Comparison of ENCODE assay signal across 8 cellular contexts in the genomic region with DNA sequence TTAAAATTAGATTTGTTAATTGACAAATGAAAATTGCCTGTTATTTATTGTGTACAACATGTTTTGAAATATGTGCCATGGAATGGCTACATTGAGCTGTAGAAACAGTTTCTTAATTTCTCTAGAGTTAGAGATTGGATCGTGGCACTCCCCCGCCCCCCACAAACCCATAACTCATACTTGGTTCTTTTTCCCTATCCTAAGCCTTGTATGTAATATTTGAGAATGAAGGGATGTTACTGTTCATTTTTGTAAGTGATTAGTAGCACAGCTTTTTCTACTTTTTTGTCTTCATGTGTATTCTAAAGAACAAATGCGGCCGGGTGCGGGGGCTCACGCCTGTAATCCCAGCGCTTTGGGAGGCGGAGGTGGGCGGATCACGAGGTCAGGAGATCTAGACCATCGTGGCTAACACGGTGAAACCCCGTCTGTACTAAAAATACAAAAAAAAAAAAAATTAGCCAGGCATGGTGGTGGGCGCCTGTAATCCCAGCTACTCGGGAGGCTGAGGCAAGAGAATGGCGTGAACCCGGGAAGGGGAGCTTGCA. TPM values are rescaled to one million over a fixed set of nuclear protein-coding genes. Genes with fewer than 3 reads are reported as not detected.
DNase-seq lines count a peak whose midpoint lies in the region; ATAC-seq and TF ChIP-seq lines count a peak whose summit lies in the region.
"Not testable (repeated sequence)": the region's sequence is repeated elsewhere in the genome, so short reads cannot be mapped to it uniquely, and the experiment has no call there.

No MANE protein-coding gene starts in this region.

- not testable (repeated sequence) for H3K9me3 ChIP-seq in A673 (ENCODE audit: low read depth, low read length, poor library complexity, severe bottlenecking); HEK293 (ENCODE audit: control insufficient read depth, insufficient read depth, low read depth, low read length); Panc1 (ENCODE audit: control insufficient read depth, insufficient read depth, low read depth, low read length); ascending aorta; fibroblast of lung (ENCODE audit: control insufficient read depth, insufficient read depth, low read depth, low read length); right cardiac atrium (ENCODE audit: control insufficient read depth, low read length); smooth muscle cell (replicated peaks; ENCODE audit: low read depth)

- H3K27me3 Mint-ChIP-seq in neural crest cell (ENCODE audit: low read depth), result not testable (repeated sequence)

- H3K4me2 ChIP-seq in fibroblast of lung (ENCODE audit: extremely low read depth, insufficient read depth, low read length), result peak overlapping the region; percentile 86
- peak overlapping the region; percentile 91 for H3K4me2 ChIP-seq in smooth muscle cell

- H3F3A ChIP-seq in smooth muscle cell (ENCODE audit: low read depth), result peaks cover 20% of the 10 kb centered on the region

- not testable (repeated sequence) for TF ChIP-seq CTCF in A673 (conservative IDR thresholded peaks at IDR 0.05; ENCODE audit: low read depth, low read length); HEK293 (tag by site-specific recombination; IDR thresholded peaks at IDR 0.05); Panc1 (IDR thresholded peaks at IDR 0.05); ascending aorta (IDR thresholded peaks at IDR 0.05); fibroblast of lung (conservative IDR thresholded peaks at IDR 0.05 in 1 of 2, IDR thresholded peaks at IDR 0.05 in 1 of 2; ENCODE audit: low read depth in 1 of 2, low read length in 2 of 2); neural crest cell (conservative IDR thresholded peaks at IDR 0.05); smooth muscle cell (IDR thresholded peaks at IDR 0.05; ENCODE audit: borderline replicate concordance, insufficient read depth, poor library complexity, severe bottlenecking)

- H3K9me3 Mint-ChIP-seq in neural crest cell, result not testable (repeated sequence)

- not testable (repeated sequence) for BruUV-seq in A673 (replicated peaks; lab: Mats Ljungman, UMichigan); Panc1 (replicated peaks; lab: Mats Ljungman, UMichigan)

- H3K4me1 ChIP-seq in A673 (ENCODE audit: insufficient read depth, low read length, poor library complexity, severe bottlenecking) (peaks cover 10% of the 10 kb centered on the region), Panc1 (ENCODE audit: control insufficient read depth, insufficient read depth, low read length) (peaks cover 23% of the 10 kb centered on the region), ascending aorta (peaks cover 5 to 33% of the 10 kb centered on the region in 2 donors), smooth muscle cell (ENCODE audit: low read depth) (peaks cover 25% of the 10 kb centered on the region)
- not testable (repeated sequence) for H3K4me1 ChIP-seq in HEK293 (ENCODE audit: control insufficient read depth, insufficient read depth, low read length); fibroblast of lung (ENCODE audit: control insufficient read depth, extremely low read depth, insufficient read depth, low read length); right cardiac atrium (ENCODE audit: control insufficient read depth, insufficient read depth, low read length)

- H3K4me3 ChIP-seq in A673 (ENCODE audit: low read depth, low read length, poor library complexity, severe bottlenecking) (peak overlapping the region; percentile 77), HEK293 (ENCODE audit: low read depth, low read length) (0 out of 2 replicates have a peak overlapping the region, but pooled peaks have one; percentile 81), Panc1 (ENCODE audit: low read depth in 2 of 2, low read length in 2 of 2) (peak overlapping the region in 1 of 2 experiments; percentile 96; a peak in 2 of 4 replicates), ascending aorta (peak overlapping the region in 1 of 2 donors; percentile 92), fibroblast of lung (replicated peaks in 1 of 4; ENCODE audit: control extremely low read depth in 1 of 4, insufficient read depth in 1 of 4, low read depth in 3 of 4, low read length in 4 of 4) (peak overlapping the region in 3 of 4 experiments; percentile 83 to 98 (median 88)), right cardiac atrium (ENCODE audit: low read length) (peak overlapping the region; percentile 1), smooth muscle cell (peak overlapping the region; percentile 91)

- WGBS in right cardiac atrium, result 80% methylated on average over 17 of the region's 17 CpGs
- 84% methylated on average over 17 of the region's 17 CpGs for WGBS in smooth muscle cell (ENCODE audit: low lambda C conversion rate)

- peaks cover 23% of the 10 kb centered on the region for H3K36me3 Mint-ChIP-seq in neural crest cell (ENCODE audit: low read depth)

- not testable (repeated sequence) for DNase-seq in A673 (ENCODE audit: low spot score); Panc1 (ENCODE audit: low read depth, low spot score); ascending aorta (ENCODE audit: low spot score in 2 of 2); fibroblast of lung (ENCODE audit: low read depth in 2 of 2); right cardiac atrium; neural crest cell (ENCODE audit: low read depth, low spot score); smooth muscle cell (lab: John Stamatoyannopoulos, UW; ENCODE audit: unreplicated experiment)

- not testable (repeated sequence) for ATAC-seq in Panc1, right cardiac atrium

- H3K27me3 ChIP-seq in A673 (replicated peaks; ENCODE audit: insufficient read depth, low read depth, low read length, poor library complexity); Panc1 (ENCODE audit: control insufficient read depth, insufficient read depth, low read length); ascending aorta; fibroblast of lung (ENCODE audit: control insufficient read depth, insufficient read depth, low read length); right cardiac atrium (ENCODE audit: control insufficient read depth, insufficient read depth); smooth muscle cell (ENCODE audit: low read depth): not testable (repeated sequence)

- not testable (repeated sequence) for H2AFZ ChIP-seq in fibroblast of lung (ENCODE audit: low read length); smooth muscle cell (ENCODE audit: low read depth)

- H4K20me1 ChIP-seq in fibroblast of lung (ENCODE audit: control insufficient read depth, extremely low read depth, insufficient read depth, low read length), result not testable (repeated sequence)
- H4K20me1 ChIP-seq in smooth muscle cell (ENCODE audit: low read depth), result peaks cover 17% of the 10 kb centered on the region

- POLR2A ChIA-PET in A673 (lab: Charles Lee; ENCODE audit: low non-redundant PET) (interaction anchor here (0.5 kb wide), 1 partner anchor 1334 kb away, joined by 6 read pairs; a partner anchor contains a TSS), HEK293 (lab: Yijun Ruan, JAX) (interaction anchor here (0.6 kb wide), 2 partner anchors 12 to 687 kb away, joined by 3 to 5 read pairs; no protein-coding TSS in a partner anchor), Panc1 (lab: Charles Lee) (interaction anchor here (0.6 to 0.7 kb wide), 3 partner anchors 28 to 67 kb away, joined by 3 to 7 read pairs (median 6); no protein-coding TSS in a partner anchor)

- H3K4me3 Mint-ChIP-seq in neural crest cell, result peak overlapping the region; percentile 99

- H3K4me1 Mint-ChIP-seq in neural crest cell, result peaks cover 42% of the 10 kb centered on the region

- H3K9ac ChIP-seq in fibroblast of lung (ENCODE audit: insufficient read depth, low read length); smooth muscle cell (ENCODE audit: low read depth): not testable (repeated sequence)

- in situ Hi-C loops in Panc1 (cut with HindIII; ENCODE audit: low pct_unique_long_range_greater_than_20kb, low sequenced_read_pairs), result not testable (repeated sequence)

- not testable (repeated sequence) for H3K27ac Mint-ChIP-seq in neural crest cell (ENCODE audit: unreplicated experiment)

- H3K79me2 ChIP-seq in fibroblast of lung (ENCODE audit: control insufficient read depth, insufficient read depth, low read length), result peaks cover 32% of the 10 kb centered on the region
- peaks cover 43% of the 10 kb centered on the region for H3K79me2 ChIP-seq in smooth muscle cell (ENCODE audit: low read depth)

- H3K36me3 ChIP-seq in A673 (ENCODE audit: insufficient read depth, low read length, poor library complexity, severe bottlenecking), result peaks cover 28% of the 10 kb centered on the region
- H3K36me3 ChIP-seq in HEK293 (ENCODE audit: control insufficient read depth in 2 of 2, insufficient read depth in 1 of 2, low read length in 2 of 2), result peaks cover 34 to 48% of the 10 kb centered on the region in 2 experiments
- peaks cover 33% of the 10 kb centered on the region for H3K36me3 ChIP-seq in Panc1 (ENCODE audit: control insufficient read depth, insufficient read depth, low read length)
- peaks cover 22 to 39% of the 10 kb centered on the region in 2 donors for H3K36me3 ChIP-seq in ascending aorta
- H3K36me3 ChIP-seq in fibroblast of lung (ENCODE audit: control insufficient read depth, insufficient read depth, low read length), result peaks cover 15% of the 10 kb centered on the region
- H3K36me3 ChIP-seq in smooth muscle cell (ENCODE audit: low read depth), result not testable (repeated sequence)

- intact Hi-C loops in A673 (cut with micrococcal nuclease; ENCODE audit: unreplicated experiment), result loop anchor here (2.0 kb wide), 1 partner anchor 51 kb away; no protein-coding TSS in a partner anchor
- intact Hi-C loops in Panc1 (cut with micrococcal nuclease; ENCODE audit: unreplicated experiment); right cardiac atrium (cut with DNase I): not testable (repeated sequence)
- intact Hi-C loops in ascending aorta (cut with DNase I), result loop anchor here (5.0 to 10.0 kb wide), 2 partner anchors 182 to 665 kb away; no protein-coding TSS in a partner anchor

- CTCF ChIA-PET in A673 (lab: Charles Lee) (interaction anchor here (0.6 kb wide), 1 partner anchor 66 kb away, joined by 3 read pairs; no protein-coding TSS in a partner anchor), HEK293 (lab: Yijun Ruan, JAX) (interaction anchor here (0.5 to 1.4 kb wide), 6 partner anchors 13 to 45 kb away, joined by 3 to 5 read pairs (median 4); no protein-coding TSS in a partner anchor), Panc1 (lab: Charles Lee) (interaction anchor here (0.6 kb wide), 1 partner anchor 109 kb away, joined by 3 read pairs; no protein-coding TSS in a partner anchor)

- H3K27ac ChIP-seq in A673 (ENCODE audit: low read depth, low read length, poor library complexity, severe bottlenecking) (peak overlapping the region; percentile 100), Panc1 (ENCODE audit: low read length) (peak overlapping the region; percentile 91), ascending aorta (peak overlapping the region; percentile 73 to 78), smooth muscle cell (ENCODE audit: low read depth) (peak overlapping the region; percentile 7)
- not testable (repeated sequence) for H3K27ac ChIP-seq in HEK293 (ENCODE audit: extremely low read depth, low read depth, low read length); fibroblast of lung (ENCODE audit: insufficient read depth, low read length); right cardiac atrium (ENCODE audit: low read length)

RNA-seq across cellular contexts. Expression of a gene that starts 1.7 kb away (rescaled TPM):
- total RNA-seq in A673 (2021) (37.4 and 38.8 TPM in 2 replicates), Panc1 (2021; ENCODE audit: unreplicated experiment) (42.3 TPM), ascending aorta (13.4 TPM), fibroblast of lung (15.7 and 31.4 TPM in 2 replicates), right cardiac atrium (10 to 100 TPM; 23.6 to 40.2 (median 31.5) TPM), neural crest cell (29.6 and 31.6 TPM in 2 replicates), smooth muscle cell (56.6 and 58.6 TPM in 2 replicates)
- polyA plus RNA-seq in Panc1 (2012; ENCODE audit: insufficient read length), result 15.3 TPM
- polyA plus RNA-seq in fibroblast of lung (20.1 and 22.4 TPM in 2 replicates), right cardiac atrium (16.2 TPM), smooth muscle cell (28.1 and 31.9 TPM in 2 replicates)
- polyA plus RNA-seq in fibroblast of lung (2012), result 14.7 and 15.3 TPM in 2 replicates
- 15.4 and 23.3 TPM in 2 replicates for polyA minus RNA-seq in fibroblast of lung (ENCODE audit: low replicate concordance)

RNA-seq across cellular contexts. Expression of a gene that starts 2.5 kb away (rescaled TPM):
- total RNA-seq in A673 (2021), result 406 and 440 TPM in 2 replicates
- total RNA-seq in Panc1 (2021; ENCODE audit: unreplicated experiment), result 436 TPM
- polyA plus RNA-seq in Panc1 (2012; ENCODE audit: insufficient read length), result 358 TPM
- 429 TPM for total RNA-seq in ascending aorta
- 59.6 and 77.5 TPM in 2 replicates for total RNA-seq in fibroblast of lung
- polyA plus RNA-seq in fibroblast of lung, result 203 and 238 TPM in 2 replicates
- polyA plus RNA-seq in fibroblast of lung (2012), result 156 and 211 TPM in 2 replicates
- polyA minus RNA-seq in fibroblast of lung (ENCODE audit: low replicate concordance), result 72.2 and 86.0 TPM in 2 replicates
- total RNA-seq in right cardiac atrium, result 100 to 1,000 TPM in 1 of 4 donors, 10 to 100 TPM in 3; 79.0 to 113 (median 91.3) TPM
- 82.5 TPM for polyA plus RNA-seq in right cardiac atrium
- 425 and 453 TPM in 2 replicates for total RNA-seq in neural crest cell
- 166 and 182 TPM in 2 replicates for total RNA-seq in smooth muscle cell
- polyA plus RNA-seq in smooth muscle cell, result 109 and 110 TPM in 2 replicates

RNA-seq across cellular contexts. Expression of a gene that starts 13.0 kb away (rescaled TPM):
- total RNA-seq in A673 (2021) (42.4 and 46.0 TPM in 2 replicates), Panc1 (2021; ENCODE audit: unreplicated experiment) (42.8 TPM), ascending aorta (31.2 TPM), fibroblast of lung (21.1 and 26.4 TPM in 2 replicates), right cardiac atrium (10 to 100 TPM; 24.1 to 28.5 (median 25.6) TPM), neural crest cell (28.7 and 32.3 TPM in 2 replicates), smooth muscle cell (28.2 and 32.5 TPM in 2 replicates)
- polyA plus RNA-seq in Panc1 (2012; ENCODE audit: insufficient read length), result 28.6 TPM
- polyA plus RNA-seq in fibroblast of lung (34.5 and 35.1 TPM in 2 replicates), right cardiac atrium (32.5 TPM), smooth muscle cell (46.2 and 47.1 TPM in 2 replicates)
- polyA plus RNA-seq in fibroblast of lung (2012), result 28.1 and 31.8 TPM in 2 replicates
- 9.5 and 15.8 TPM in 2 replicates for polyA minus RNA-seq in fibroblast of lung (ENCODE audit: low replicate concordance)

RNA-seq across cellular contexts. Expression of a gene that starts 13.2 kb away (rescaled TPM):
- total RNA-seq in A673 (2021) (66.9 and 77.6 TPM in 2 replicates), Panc1 (2021; ENCODE audit: unreplicated experiment) (60.0 TPM), ascending aorta (29.4 TPM), fibroblast of lung (13.6 and 16.2 TPM in 2 replicates), right cardiac atrium (10 to 100 TPM; 44.7 to 58.8 (median 57.2) TPM), neural crest cell (25.1 and 29.0 TPM in 2 replicates), smooth muscle cell (32.0 and 32.7 TPM in 2 replicates)
- 54.8 TPM for polyA plus RNA-seq in Panc1 (2012; ENCODE audit: insufficient read length)
- polyA plus RNA-seq in fibroblast of lung (16.5 and 17.7 TPM in 2 replicates), right cardiac atrium (36.7 TPM), smooth muscle cell (52.3 and 54.7 TPM in 2 replicates)
- 36.7 and 39.6 TPM in 2 replicates for polyA plus RNA-seq in fibroblast of lung (2012)
- 32.0 and 51.9 TPM in 2 replicates for polyA minus RNA-seq in fibroblast of lung (ENCODE audit: low replicate concordance)

RNA-seq across cellular contexts. Expression of a gene that starts 28.9 kb away (rescaled TPM):
- total RNA-seq in A673 (2021), result 61.5 and 62.8 TPM in 2 replicates
- 77.9 TPM for total RNA-seq in Panc1 (2021; ENCODE audit: unreplicated experiment)
- polyA plus RNA-seq in Panc1 (2012; ENCODE audit: insufficient read length), result 88.4 TPM
- total RNA-seq in ascending aorta, result 122 TPM
- 127 and 142 TPM in 2 replicates for total RNA-seq in fibroblast of lung
- 215 and 307 TPM in 2 replicates for polyA plus RNA-seq in fibroblast of lung
- polyA plus RNA-seq in fibroblast of lung (2012), result 189 and 250 TPM in 2 replicates
- polyA minus RNA-seq in fibroblast of lung (ENCODE audit: low replicate concordance), result 200 and 284 TPM in 2 replicates
- 100 to 1,000 TPM; 461 to 558 (median 512) TPM for total RNA-seq in right cardiac atrium
- 473 TPM for polyA plus RNA-seq in right cardiac atrium
- total RNA-seq in neural crest cell, result 46.1 and 54.0 TPM in 2 replicates
- total RNA-seq in smooth muscle cell, result 131 and 134 TPM in 2 replicates
- 157 and 158 TPM in 2 replicates for polyA plus RNA-seq in smooth muscle cell
